8 cellular contexts compared by ENCODE assay signal in the genomic region with DNA sequence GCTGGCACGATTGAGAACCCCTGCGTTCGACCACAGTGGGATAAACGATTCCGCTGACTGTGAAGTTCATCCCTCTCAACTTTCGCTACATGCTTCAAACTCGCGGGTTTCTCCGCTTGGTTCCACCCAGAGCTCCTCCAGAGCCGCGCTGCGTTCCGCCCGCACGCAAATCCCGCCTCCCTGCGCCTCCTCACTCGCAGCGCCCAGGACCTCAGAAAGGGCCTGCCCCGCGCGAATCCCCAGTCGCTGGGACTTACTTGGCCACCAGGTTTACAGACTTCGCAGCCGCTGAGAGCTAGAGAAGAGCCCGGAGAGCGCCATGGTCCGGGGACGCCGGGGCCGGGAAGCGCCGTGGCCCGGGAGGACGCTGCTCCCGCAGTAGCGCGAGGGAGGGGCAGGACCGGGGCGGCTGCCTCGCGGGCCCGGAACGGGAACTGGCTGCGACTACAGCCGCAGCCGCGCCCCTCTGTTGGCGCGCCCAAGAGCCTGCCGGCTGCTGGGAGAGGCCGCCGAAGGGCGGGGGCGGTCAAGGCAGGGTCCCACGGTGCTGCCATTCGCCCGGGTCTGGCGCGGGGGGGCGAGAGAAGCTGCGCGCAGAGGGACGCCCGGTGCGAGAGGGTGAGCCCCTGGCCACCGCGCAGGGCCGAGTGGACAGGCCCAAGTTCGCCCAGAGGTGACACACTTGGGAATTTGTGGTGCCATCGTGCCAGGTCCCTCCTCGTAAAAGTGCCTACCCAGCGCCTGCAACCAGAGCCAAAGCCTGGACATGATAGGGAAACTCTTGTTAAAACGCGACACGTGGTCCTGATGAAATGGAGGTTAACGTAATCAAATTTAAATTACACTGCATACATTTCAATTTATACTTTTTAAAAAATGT. TPM values are rescaled to one million over a fixed set of nuclear protein-coding genes. Genes with fewer than 3 reads are reported as not detected.
A peak's percentile ranks its signal among the peaks of the same experiment; 100 is the strongest.
DNase-seq lines count a peak whose midpoint lies in the region; ATAC-seq and TF ChIP-seq lines count a peak whose summit lies in the region.

A gene with protein sequence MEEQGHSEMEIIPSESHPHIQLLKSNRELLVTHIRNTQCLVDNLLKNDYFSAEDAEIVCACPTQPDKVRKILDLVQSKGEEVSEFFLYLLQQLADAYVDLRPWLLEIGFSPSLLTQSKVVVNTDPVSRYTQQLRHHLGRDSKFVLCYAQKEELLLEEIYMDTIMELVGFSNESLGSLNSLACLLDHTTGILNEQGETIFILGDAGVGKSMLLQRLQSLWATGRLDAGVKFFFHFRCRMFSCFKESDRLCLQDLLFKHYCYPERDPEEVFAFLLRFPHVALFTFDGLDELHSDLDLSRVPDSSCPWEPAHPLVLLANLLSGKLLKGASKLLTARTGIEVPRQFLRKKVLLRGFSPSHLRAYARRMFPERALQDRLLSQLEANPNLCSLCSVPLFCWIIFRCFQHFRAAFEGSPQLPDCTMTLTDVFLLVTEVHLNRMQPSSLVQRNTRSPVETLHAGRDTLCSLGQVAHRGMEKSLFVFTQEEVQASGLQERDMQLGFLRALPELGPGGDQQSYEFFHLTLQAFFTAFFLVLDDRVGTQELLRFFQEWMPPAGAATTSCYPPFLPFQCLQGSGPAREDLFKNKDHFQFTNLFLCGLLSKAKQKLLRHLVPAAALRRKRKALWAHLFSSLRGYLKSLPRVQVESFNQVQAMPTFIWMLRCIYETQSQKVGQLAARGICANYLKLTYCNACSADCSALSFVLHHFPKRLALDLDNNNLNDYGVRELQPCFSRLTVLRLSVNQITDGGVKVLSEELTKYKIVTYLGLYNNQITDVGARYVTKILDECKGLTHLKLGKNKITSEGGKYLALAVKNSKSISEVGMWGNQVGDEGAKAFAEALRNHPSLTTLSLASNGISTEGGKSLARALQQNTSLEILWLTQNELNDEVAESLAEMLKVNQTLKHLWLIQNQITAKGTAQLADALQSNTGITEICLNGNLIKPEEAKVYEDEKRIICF (minus strand): TSS at position 436 of the 880 bp plus-strand sequence. CDS start 21,863 bp downstream, outside the sequence.

- TF ChIP-seq POLR2A in suprapubic skin (IDR thresholded peaks at IDR 0.05) = peak in 1 of 2 donors; percentile 64

- H3K27ac ChIP-seq in Karpas-422 (ENCODE audit: low read length) = no peak within 1 kb of the TSS
- no peak within 1 kb of the TSS for H3K27ac ChIP-seq in SK-N-MC
- H3K27ac ChIP-seq in suprapubic skin = peak within 1 kb of the TSS; percentile 95

- no peaks in the 10 kb centered on the region for H3K27me3 ChIP-seq in Karpas-422 (ENCODE audit: low read length)
- no peaks in the 10 kb centered on the region for H3K27me3 ChIP-seq in suprapubic skin

- ATAC-seq in GM21786 (IDR thresholded peaks at IDR 0.05; ENCODE audit: unreplicated experiment) (peak; percentile 74), omental fat pad (ENCODE audit: low FRiP score) (peak; percentile 73)

- TF ChIP-seq CTCF in omental fat pad (IDR thresholded peaks at IDR 0.05) (no peak), suprapubic skin (IDR thresholded peaks at IDR 0.05) (no peak)

- TF ChIP-seq EP300 in suprapubic skin (IDR thresholded peaks at IDR 0.05) = no peak

- H3K4me2 ChIP-seq in Karpas-422 (ENCODE audit: low read depth, low read length, poor library complexity, severe bottlenecking) = peak within 1 kb of the TSS; percentile 92

- H3K4me3 ChIP-seq in Karpas-422 (ENCODE audit: low read length) = peak within 1 kb of the TSS; percentile 80
- H3K4me3 ChIP-seq in SK-N-MC = peak within 1 kb of the TSS; percentile 98
- H3K4me3 ChIP-seq in suprapubic skin = peak within 1 kb of the TSS; percentile 85

- H3K9me2 ChIP-seq in Karpas-422 (replicated peaks; ENCODE audit: insufficient read depth, low read length) = no peaks in the 10 kb centered on the region

- WGBS in suprapubic skin = 0% methylated on average over 27 of the region's 77 CpGs

- H3K4me1 ChIP-seq in Karpas-422 (ENCODE audit: low read length) = peaks cover 17% of the 10 kb centered on the region
- peaks cover 49% of the 10 kb centered on the region for H3K4me1 ChIP-seq in suprapubic skin

- H4K20me1 ChIP-seq in Karpas-422 (ENCODE audit: insufficient read depth, low read depth, low read length) = 0 out of 2 replicates have a peak, but pooled peaks cover 3% of the 10 kb centered on the region

- peak; percentile 78 for DNase-seq in EH (ENCODE audit: low read depth)
- DNase-seq in Karpas-422 = peak; percentile 84
- no peak for DNase-seq in SK-N-MC (ENCODE audit: low read depth, low spot score)
- peak; percentile 72 for DNase-seq in activated naive CD4-positive, alpha-beta T cell treated with anti-CD3 and anti-CD28 coated beads, Interleukin-2, amount 50 U/mL, for 16 hours
- peak; percentile 62 for DNase-seq in globus pallidus (ENCODE audit: low spot score)
- DNase-seq in omental fat pad (ENCODE audit: low spot score) = no peak
- DNase-seq in suprapubic skin (ENCODE audit: low spot score in 2 of 2) = peak; percentile 82 to 89

- peak within 1 kb of the TSS; percentile 81 for H3K9ac ChIP-seq in Karpas-422 (ENCODE audit: low read length)
- peak within 1 kb of the TSS; percentile 86 for H3K9ac ChIP-seq in SK-N-MC (ENCODE audit: insufficient read length)

- peak within 1 kb of the TSS; percentile 95 for H2AFZ ChIP-seq in Karpas-422 (ENCODE audit: low read length)

- H3K36me3 ChIP-seq in Karpas-422 (ENCODE audit: insufficient read depth, low read length) = no peaks in the 10 kb centered on the region
- H3K36me3 ChIP-seq in SK-N-MC (ENCODE audit: insufficient read depth, low read length) = no peaks in the 10 kb centered on the region
- H3K36me3 ChIP-seq in suprapubic skin = no peaks in the 10 kb centered on the region

- H3K9me3 ChIP-seq in Karpas-422 (ENCODE audit: low read length) (no peaks in the 10 kb centered on the region), SK-N-MC (ENCODE audit: low read depth, low read length) (no peaks in the 10 kb centered on the region), suprapubic skin (no peaks in the 10 kb centered on the region)

- no peaks in the 10 kb centered on the region for H3K79me2 ChIP-seq in Karpas-422 (ENCODE audit: low read length)

RNA-seq across cellular contexts. Expression of the gene that starts here (rescaled TPM):
- 4.5 and 6.7 TPM in 2 replicates for total RNA-seq in Karpas-422 (2014; rRNA removed; shearing (Covaris generic); ENCODE audit: low replicate concordance)
- total RNA-seq in omental fat pad (10 to 100 TPM; 18.8 to 48.7 (median 33.3) TPM), suprapubic skin (10 to 100 TPM in 2 of 4 donors, 1 to 10 TPM in 2; 9.2 to 22.8 (median 13.4) TPM)

Comparison
In these comparisons a context has a peak if more than half of its experiments do, and no peak if none do; other contexts are left out.
1. DNase-seq: peak in EH (single experiment), Karpas-422 (single experiment), activated naive CD4-positive, alpha-beta T cell treated with anti-CD3 and anti-CD28 coated beads, Interleukin-2, amount 50 U/mL, for 16 hours (single experiment), globus pallidus (single experiment) and suprapubic skin (2 of 2); none in SK-N-MC (single experiment) and omental fat pad (single experiment).
2. Peak in every context shown above with its lines, with median percentiles within 50 percentile points of each other: H3K4me3 ChIP-seq.